ENCODE assay signal across 23 cellular contexts in genomic region chr6:110703010-110703905, GRCh38.
A peak's percentile ranks its signal among the peaks of the same experiment; 100 is the strongest.
DNase-seq lines count a peak whose midpoint lies in the region; ATAC-seq and TF ChIP-seq lines count a peak whose summit lies in the region.
"Had no signal": no experiment of that assay in that cellular context is flagged by ENCODE, and none has a peak within 500 bp of the region (broad histone marks: within the 10 kb centered on the region; RNA-seq: fewer than 3 reads in every experiment).

No MANE protein-coding gene starts in this region.

- H2AK5ac ChIP-seq in trophoblast cell (ENCODE audit: low read length) = no peak overlapping the region

- H3F3A ChIP-seq in PC-3 (ENCODE audit: low read length, unreplicated experiment) (peaks cover 6% of the 10 kb centered on the region), smooth muscle cell (ENCODE audit: low read depth) (no peaks in the 10 kb centered on the region), MM.1S (ENCODE audit: insufficient read depth, low read length) (no peaks in the 10 kb centered on the region)

- peak; percentile 21 for DNase-seq in GM12865 (ENCODE audit: low read depth)
- no peak for DNase-seq in PC-3
- no peak for DNase-seq in trophoblast cell
- DNase-seq in smooth muscle cell (lab: John Stamatoyannopoulos, UW; ENCODE audit: unreplicated experiment) = no peak
- DNase-seq in activated CD4-positive, alpha-beta T cell treated with anti-CD3 and anti-CD28 coated beads for 4 hours = no peak
- DNase-seq in stimulated activated CD8-positive, alpha-beta memory T cell treated with anti-CD3 and anti-CD28 coated beads, Interleukin-4, amount 100 ng/mL, for 48 hours = no peak
- no peak for DNase-seq in MM.1S
- DNase-seq: activated CD4-positive, CD25-positive, alpha-beta regulatory T cell; adrenal gland; CD4-positive, CD25-positive, alpha-beta regulatory T cell; DMS79 treated with DMSO at 0.1 percent for 48 hours; H7; head of caudate nucleus; NCI-H2029 treated with DMSO at 0.1 percent for 48 hours; NCI-H524 treated with DMSO at 0.1 percent for 48 hours; SIG-M5; stimulated activated CD4-positive, alpha-beta T cell treated with anti-CD3 and anti-CD28 coated beads, Interleukin-4, amount 100 ng/mL, for 4 hours had no signal

- H2BK120ac ChIP-seq in trophoblast cell (ENCODE audit: insufficient read depth, low read length, poor library complexity) = no peak overlapping the region

- ATAC-seq in GM21723 (IDR thresholded peaks at IDR 0.05; ENCODE audit: unreplicated experiment) (peak; percentile 54), PC-3 (no peak)

- H2AFZ ChIP-seq in PC-3 (ENCODE audit: low read length) (no peak overlapping the region), trophoblast cell (ENCODE audit: insufficient read depth, low read length, poor library complexity) (no peak overlapping the region), smooth muscle cell (ENCODE audit: low read depth) (no peak overlapping the region), MM.1S (ENCODE audit: low read length) (no peak overlapping the region)
- H2AFZ ChIP-seq: parathyroid adenoma had no signal

- H3K4me1 ChIP-seq in PC-3 (ENCODE audit: insufficient read depth, low read length) (peaks cover 22% of the 10 kb centered on the region), trophoblast cell (ENCODE audit: control insufficient read depth in 1 of 2, insufficient read depth in 2 of 2, low read length in 2 of 2) (no peaks in the 10 kb centered on the region), smooth muscle cell (ENCODE audit: low read depth) (no peaks in the 10 kb centered on the region), MM.1S (ENCODE audit: low read length) (no peaks in the 10 kb centered on the region)
- H3K4me1 ChIP-seq: parathyroid adenoma had no signal

- CTCF ChIA-PET in PC-3 (lab: Charles Lee) = no interaction called here

- H4K20me1 ChIP-seq in PC-3 (ENCODE audit: low read length) (no peaks in the 10 kb centered on the region), smooth muscle cell (ENCODE audit: low read depth) (peaks cover 17% of the 10 kb centered on the region), MM.1S (ENCODE audit: insufficient read depth, low read length) (no peaks in the 10 kb centered on the region)

- no peak overlapping the region for H3K14ac ChIP-seq in trophoblast cell (ENCODE audit: low read length)

- H3K36me3 ChIP-seq in PC-3 (ENCODE audit: low read depth, low read length) (no peaks in the 10 kb centered on the region), trophoblast cell (ENCODE audit: control insufficient read depth in 1 of 2, insufficient read depth in 2 of 2, low read length in 2 of 2) (no peaks in the 10 kb centered on the region), smooth muscle cell (ENCODE audit: low read depth) (no peaks in the 10 kb centered on the region), MM.1S (replicated peaks; ENCODE audit: insufficient read depth, low read length) (no peaks in the 10 kb centered on the region)
- H3K36me3 ChIP-seq: adrenal gland, cardiac muscle cell, thoracic aorta had no signal

- no peak overlapping the region for H4K12ac ChIP-seq in trophoblast cell (ENCODE audit: low read depth, low read length)

- no peak overlapping the region for H2BK12ac ChIP-seq in trophoblast cell (ENCODE audit: low read length)

- intact Hi-C loops in PC-3 (cut with micrococcal nuclease) = no loop called here

- no peak for TF ChIP-seq CTCF in GM12865 (IDR thresholded peaks at IDR 0.05; ENCODE audit: insufficient read depth, low read depth, low read length, missing control alignments)
- no peak for TF ChIP-seq CTCF in PC-3 (conservative IDR thresholded peaks at IDR 0.05; ENCODE audit: low read depth, low read length)
- no peak for TF ChIP-seq CTCF in smooth muscle cell (IDR thresholded peaks at IDR 0.05; ENCODE audit: borderline replicate concordance, insufficient read depth, poor library complexity, severe bottlenecking)
- no peak for TF ChIP-seq CTCF in MM.1S (IDR thresholded peaks at IDR 0.05; ENCODE audit: low read length)

- no peaks in the 10 kb centered on the region for H3K9me3 ChIP-seq in PC-3 (ENCODE audit: low read length)
- no peaks in the 10 kb centered on the region for H3K9me3 ChIP-seq in trophoblast cell (ENCODE audit: insufficient read depth, low read depth, low read length)
- H3K9me3 ChIP-seq in smooth muscle cell (replicated peaks; ENCODE audit: low read depth) = no peaks in the 10 kb centered on the region
- H3K9me3 ChIP-seq in MM.1S (replicated peaks; ENCODE audit: insufficient read depth, low read length) = no peaks in the 10 kb centered on the region
- H3K9me3 ChIP-seq: adrenal gland, thoracic aorta had no signal

- no peak overlapping the region for H3K4ac ChIP-seq in trophoblast cell (ENCODE audit: low read depth, low read length)

- H2BK5ac ChIP-seq in trophoblast cell (ENCODE audit: low read depth, low read length, poor library complexity) = peak overlapping the region; percentile 46

- 0 out of 2 replicates have a peak overlapping the region, but pooled peaks have one; percentile 37 for H3K4me2 ChIP-seq in PC-3 (ENCODE audit: low read length)
- H3K4me2 ChIP-seq in trophoblast cell (ENCODE audit: low read length) = no peak overlapping the region
- no peak overlapping the region for H3K4me2 ChIP-seq in smooth muscle cell
- no peak overlapping the region for H3K4me2 ChIP-seq in MM.1S (ENCODE audit: low read depth, low read length)

- no peak overlapping the region for H3K18ac ChIP-seq in trophoblast cell (ENCODE audit: low read length)

- H3K27ac ChIP-seq in PC-3 (ENCODE audit: low read length) (no peak overlapping the region), trophoblast cell (ENCODE audit: low read depth, low read length) (no peak overlapping the region), smooth muscle cell (ENCODE audit: low read depth) (no peak overlapping the region), MM.1S (ENCODE audit: low read length) (no peak overlapping the region)
- H3K27ac ChIP-seq: adrenal gland, cardiac muscle cell, parathyroid adenoma, skin epidermis, thoracic aorta had no signal

- H4K8ac ChIP-seq in trophoblast cell (ENCODE audit: low read depth, low read length) = no peak overlapping the region

- POLR2A ChIA-PET in PC-3 (lab: Charles Lee; ENCODE audit: unreplicated experiment) = interaction anchor here (0.6 kb wide), 1 partner anchor 84 kb away, joined by 3 read pairs; no protein-coding TSS in a partner anchor

- no TSS peak for BruUV-seq in PC-3 (replicated peaks; lab: Mats Ljungman, UMichigan)

- peaks cover 2% of the 10 kb centered on the region for H3K79me1 ChIP-seq in trophoblast cell (ENCODE audit: low read length)

- H3K9me2 ChIP-seq in PC-3 (replicated peaks; ENCODE audit: low read length) = no peaks in the 10 kb centered on the region
- no peaks in the 10 kb centered on the region for H3K9me2 ChIP-seq in MM.1S (replicated peaks; ENCODE audit: insufficient read depth, low read length)

- no peak overlapping the region for H3K23ac ChIP-seq in trophoblast cell (ENCODE audit: low read length)

- no peaks in the 10 kb centered on the region for H3K27me3 ChIP-seq in PC-3 (ENCODE audit: low read length)
- H3K27me3 ChIP-seq in trophoblast cell (ENCODE audit: insufficient read depth, low read length) = no peaks in the 10 kb centered on the region
- no peaks in the 10 kb centered on the region for H3K27me3 ChIP-seq in smooth muscle cell (ENCODE audit: low read depth)
- H3K27me3 ChIP-seq in MM.1S (replicated peaks; ENCODE audit: insufficient read depth, low read length) = no peaks in the 10 kb centered on the region
- H3K27me3 ChIP-seq: adrenal gland, cardiac muscle cell had no signal

- WGBS in trophoblast cell (ENCODE audit: extremely low coverage, insufficient coverage, insufficient read length) = no CpG with 5 or more reads among the region's 2 CpGs
- WGBS in smooth muscle cell (ENCODE audit: low lambda C conversion rate) = 47% methylated on average over 2 of the region's 2 CpGs

- H3K4me3 ChIP-seq in GM12865 (ENCODE audit: low read depth, low read length) = no peak overlapping the region
- no peak overlapping the region for H3K4me3 ChIP-seq in PC-3 (ENCODE audit: low read length)
- no peak overlapping the region for H3K4me3 ChIP-seq in trophoblast cell (ENCODE audit: low read depth, low read length)
- H3K4me3 ChIP-seq in smooth muscle cell = no peak overlapping the region
- H3K4me3 ChIP-seq in MM.1S (ENCODE audit: low read length) = no peak overlapping the region
- H3K4me3 ChIP-seq: adrenal gland, cardiac muscle cell, lung, skin epidermis, thoracic aorta had no signal

- H3K79me2 ChIP-seq in PC-3 (ENCODE audit: low read length) (no peaks in the 10 kb centered on the region), trophoblast cell (ENCODE audit: control insufficient read depth, insufficient read depth, low read length, poor library complexity) (no peaks in the 10 kb centered on the region), smooth muscle cell (ENCODE audit: low read depth) (no peaks in the 10 kb centered on the region), MM.1S (ENCODE audit: low read length) (no peaks in the 10 kb centered on the region)
- H3K79me2 ChIP-seq: parathyroid adenoma had no signal

- H3K9ac ChIP-seq in PC-3 (ENCODE audit: low read length) (no peak overlapping the region), trophoblast cell (ENCODE audit: low read length) (no peak overlapping the region), smooth muscle cell (ENCODE audit: low read depth) (no peak overlapping the region), MM.1S (ENCODE audit: low read length) (no peak overlapping the region)
- H3K9ac ChIP-seq: parathyroid adenoma had no signal

- no peak overlapping the region for H4K91ac ChIP-seq in trophoblast cell (ENCODE audit: low read depth, low read length)
